ENCODE assay signal across 11 cellular contexts in genomic region chr7:9488555-9488954, GRCh38.
DNase-seq lines count a peak whose midpoint lies in the region; ATAC-seq and TF ChIP-seq lines count a peak whose summit lies in the region.
"Had no signal": no experiment of that assay in that cellular context is flagged by ENCODE, and none has a peak within 500 bp of the region (broad histone marks: within the 10 kb centered on the region; RNA-seq: fewer than 3 reads in every experiment).

No MANE protein-coding gene starts in this region.

- ATAC-seq in HG02981 (IDR thresholded peaks at IDR 0.05; ENCODE audit: unreplicated experiment) (no peak), HG03045 (IDR thresholded peaks at IDR 0.05; ENCODE audit: unreplicated experiment) (no peak)
- ATAC-seq: sciatic nerve had no signal

- H3K4me3 ChIP-seq in epithelial cell of esophagus (ENCODE audit: low read length), result no peak overlapping the region

- DNase-seq in DMS53 (lab: John Stamatoyannopoulos, UW), result peak; percentile 51
- DNase-seq in DMS53 treated with DMSO at 0.1 percent for 48 hours (lab: John Stamatoyannopoulos, UW; ENCODE audit: unreplicated experiment), result no peak
- DNase-seq in NCI-H446 treated with DMSO at 0.1 percent for 48 hours (lab: John Stamatoyannopoulos, UW), result peak; percentile 38
- DNase-seq in epithelial cell of esophagus (ENCODE audit: low read depth), result peak; percentile 19
- DNase-seq in smooth muscle cell of the brain vasculature (ENCODE audit: low read depth, low spot score), result peak; percentile 39
- DNase-seq in activated CD4-positive, alpha-beta T cell treated with anti-CD3 and anti-CD28 coated beads, Interleukin-2, amount 50 U/mL, for 1 hour, result no peak
- DNase-seq: effector memory CD4-positive, alpha-beta T cell; NCI-H526 treated with DMSO at 0.1 percent for 48 hours had no signal

- no peak for TF ChIP-seq CTCF in epithelial cell of esophagus (IDR thresholded peaks at IDR 0.05; ENCODE audit: insufficient read depth, low read depth, low read length, missing control alignments)

Comparison
In these comparisons a context has a peak if more than half of its experiments do, and no peak if none do; other contexts are left out.
1. DNase-seq: peak in DMS53 (single experiment), NCI-H446 treated with DMSO at 0.1 percent for 48 hours (single experiment), epithelial cell of esophagus (single experiment) and smooth muscle cell of the brain vasculature (single experiment); none in DMS53 treated with DMSO at 0.1 percent for 48 hours (single experiment) and activated CD4-positive, alpha-beta T cell treated with anti-CD3 and anti-CD28 coated beads, Interleukin-2, amount 50 U/mL, for 1 hour (single experiment).